Comparison of ENCODE assay signal across 8 cellular contexts in the genomic region with DNA sequence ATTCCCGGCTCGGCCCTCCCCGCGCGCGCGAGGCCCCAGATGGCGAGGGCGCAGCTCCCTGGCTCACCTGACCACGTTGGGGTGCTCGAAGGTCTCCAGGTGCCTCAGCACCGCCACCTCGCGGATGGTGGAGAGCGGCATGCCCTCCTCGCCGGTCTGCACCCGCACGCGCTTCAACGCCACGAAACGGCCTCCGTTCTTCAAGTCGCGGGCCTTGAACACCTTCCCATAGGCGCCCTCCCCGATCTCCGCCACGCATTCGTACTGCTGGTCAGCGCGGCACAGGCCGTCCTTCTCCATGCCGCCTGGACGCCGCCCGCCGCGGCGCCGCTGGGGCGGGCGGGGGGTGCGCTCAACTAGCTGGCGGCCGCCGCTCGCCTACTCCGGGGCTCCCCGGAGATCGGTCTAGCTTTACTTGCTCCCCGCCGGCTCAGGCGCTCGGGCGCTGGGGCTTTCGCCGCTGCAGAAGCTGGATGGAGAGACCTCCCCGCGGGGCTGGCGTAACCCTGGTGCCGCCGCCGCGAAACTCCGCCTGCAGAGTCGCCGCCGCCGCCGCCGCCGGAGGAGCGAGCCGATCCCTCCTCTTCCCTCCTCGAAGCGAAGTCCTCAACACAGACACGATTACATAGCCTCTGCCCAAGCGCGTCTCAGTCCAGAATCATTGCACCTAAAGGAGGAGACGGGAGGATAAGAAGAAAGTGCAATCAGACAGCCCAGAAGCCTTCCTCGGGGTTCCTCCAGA. TPM values are rescaled to one million over a fixed set of nuclear protein-coding genes. Genes with fewer than 3 reads are reported as not detected.
DNase-seq lines count a peak whose midpoint lies in the region; ATAC-seq and TF ChIP-seq lines count a peak whose summit lies in the region.

No MANE protein-coding gene starts in this region.

- H2BK120ac ChIP-seq in mesenchymal stem cell (ENCODE audit: low read depth, low read length): peak overlapping the region; percentile 29

- ATAC-seq in HG03378 (IDR thresholded peaks at IDR 0.05; ENCODE audit: unreplicated experiment): peak; percentile 47

- H3K4me3 ChIP-seq in BLaER1 (peak overlapping the region; percentile 83), ectodermal cell (ENCODE audit: insufficient read depth, low read depth, low read length) (peak overlapping the region; percentile 74), mesenchymal stem cell (ENCODE audit: insufficient read depth in 1 of 2, low read depth in 1 of 2, low read length in 2 of 2) (peak overlapping the region; percentile 95 to 99)

- H3K27ac ChIP-seq in BLaER1: peak overlapping the region; percentile 77
- peak overlapping the region; percentile 54 for H3K27ac ChIP-seq in ectodermal cell (ENCODE audit: insufficient read depth, low read depth, low read length, poor library complexity, severe bottlenecking)
- H3K27ac ChIP-seq in mesenchymal stem cell (ENCODE audit: low read length, poor library complexity, severe bottlenecking): peak overlapping the region; percentile 92

- no peak overlapping the region for H2AK5ac ChIP-seq in mesenchymal stem cell (ENCODE audit: low read length, severe bottlenecking)

- H3K36me3 ChIP-seq in BLaER1 (no peaks in the 10 kb centered on the region), ectodermal cell (ENCODE audit: control insufficient read depth, insufficient read depth, low read length) (no peaks in the 10 kb centered on the region), mesenchymal stem cell (ENCODE audit: control insufficient read depth in 1 of 2, insufficient read depth in 2 of 2, low read depth in 1 of 2, low read length in 2 of 2) (peaks cover 4 to 12% of the 10 kb centered on the region in 2 experiments)

- DNase-seq in NCI-H526 treated with DMSO at 0.1 percent for 48 hours (lab: John Stamatoyannopoulos, UW) (peak; percentile 87), mesenchymal stem cell (peak; percentile 79)
- peak; percentile 92 for DNase-seq in activated CD4-positive, alpha-beta memory T cell treated with anti-CD3 and anti-CD28 coated beads, Interleukin-2, amount 10 ng/mL, durations not matched to agents 7 days and 5 days
- DNase-seq in stimulated activated CD8-positive, alpha-beta memory T cell treated with anti-CD3 and anti-CD28 coated beads, Interleukin-15, amount 100 ng/mL, for 1 hour (ENCODE audit: low read depth): peak; percentile 79

- peak; percentile 38 for TF ChIP-seq POLR2A in GM19099 (IDR thresholded peaks at IDR 0.05; ENCODE audit: extremely low read depth, insufficient read length, low read depth)

- 0% methylated on average over 83 of the region's 83 CpGs for WGBS in ectodermal cell, 2 experiments
- under 1% methylated on average over 55 of the region's 83 CpGs for WGBS in mesenchymal stem cell

- peak overlapping the region; percentile 76 to 93 for H3K18ac ChIP-seq in mesenchymal stem cell (ENCODE audit: low read depth in 1 of 2, low read length in 2 of 2)

- peak overlapping the region; percentile 95 for H3K27ac Mint-ChIP-seq in activated CD4-positive, alpha-beta memory T cell treated with anti-CD3 and anti-CD28 coated beads, Interleukin-2, amount 10 ng/mL, durations not matched to agents 7 days and 5 days

- peak overlapping the region; percentile 70 for H4K91ac ChIP-seq in mesenchymal stem cell (ENCODE audit: low read length)

- H3K4me2 ChIP-seq in BLaER1 (peak overlapping the region; percentile 81), mesenchymal stem cell (ENCODE audit: low read length, poor library complexity, severe bottlenecking) (peak overlapping the region; percentile 81)

- H3K9me3 ChIP-seq in BLaER1: no peaks in the 10 kb centered on the region
- H3K9me3 ChIP-seq in ectodermal cell (ENCODE audit: control insufficient read depth, low read length): no peaks in the 10 kb centered on the region
- no peaks in the 10 kb centered on the region for H3K9me3 ChIP-seq in mesenchymal stem cell (ENCODE audit: control insufficient read depth, low read length)

- H3K4me1 ChIP-seq in BLaER1: peaks cover 34% of the 10 kb centered on the region
- peaks cover 9% of the 10 kb centered on the region for H3K4me1 ChIP-seq in ectodermal cell (ENCODE audit: control insufficient read depth, insufficient read depth, low read length)
- peaks cover 2% of the 10 kb centered on the region for H3K4me1 ChIP-seq in mesenchymal stem cell (ENCODE audit: control insufficient read depth, insufficient read depth, low read depth, low read length)

- H3K23ac ChIP-seq in mesenchymal stem cell (ENCODE audit: low read length in 2 of 2): peak overlapping the region in 1 of 2 experiments; percentile 46

- H3K27me3 Mint-ChIP-seq in activated CD4-positive, alpha-beta memory T cell treated with anti-CD3 and anti-CD28 coated beads, Interleukin-2, amount 10 ng/mL, durations not matched to agents 7 days and 5 days: peaks cover 7% of the 10 kb centered on the region

- H2BK12ac ChIP-seq in mesenchymal stem cell (ENCODE audit: low read length in 2 of 2): peak overlapping the region in 1 of 2 experiments; percentile 82

- H3K9ac ChIP-seq in BLaER1 (peak overlapping the region; percentile 81), mesenchymal stem cell (ENCODE audit: low read length) (peak overlapping the region; percentile 95)

- no peaks in the 10 kb centered on the region for H3K9me3 Mint-ChIP-seq in activated CD4-positive, alpha-beta memory T cell treated with anti-CD3 and anti-CD28 coated beads, Interleukin-2, amount 10 ng/mL, durations not matched to agents 7 days and 5 days

- H3K4ac ChIP-seq in mesenchymal stem cell (ENCODE audit: low read depth in 1 of 2, low read length in 2 of 2): peak overlapping the region; percentile 77 to 83

- peak overlapping the region; percentile 31 for H2BK5ac ChIP-seq in mesenchymal stem cell (ENCODE audit: low read depth, low read length, poor library complexity, severe bottlenecking)

- H3K4me1 Mint-ChIP-seq in activated CD4-positive, alpha-beta memory T cell treated with anti-CD3 and anti-CD28 coated beads, Interleukin-2, amount 10 ng/mL, durations not matched to agents 7 days and 5 days: peaks cover 43% of the 10 kb centered on the region

- H3K27me3 ChIP-seq in BLaER1: peaks cover 88% of the 10 kb centered on the region
- H3K27me3 ChIP-seq in ectodermal cell (ENCODE audit: control insufficient read depth, insufficient read depth, low read length, poor library complexity, severe bottlenecking): peaks cover 62% of the 10 kb centered on the region
- H3K27me3 ChIP-seq in mesenchymal stem cell (ENCODE audit: control insufficient read depth in 1 of 2, insufficient read depth in 1 of 2, low read length in 2 of 2): no peaks in the 10 kb centered on the region

- peak overlapping the region; percentile 18 for H2AFZ ChIP-seq in mesenchymal stem cell (ENCODE audit: low read depth, low read length)

- CTCF ChIA-PET in activated CD4-positive, alpha-beta memory T cell treated with anti-CD3 and anti-CD28 coated beads, Interleukin-2, amount 10 ng/mL, durations not matched to agents 7 days and 5 days (lab: Charles Lee): interaction anchor here (0.6 to 7.2 kb wide), 49 partner anchors 10 to 891 kb away, joined by 3 to 89 read pairs (median 5); a partner anchor contains a TSS

- H4K8ac ChIP-seq in mesenchymal stem cell (ENCODE audit: low read length): peak overlapping the region; percentile 35

- peak overlapping the region in 1 of 2 experiments; percentile 89 for H3K14ac ChIP-seq in mesenchymal stem cell (ENCODE audit: low read length in 2 of 2)

- peaks cover 48% of the 10 kb centered on the region for H3K36me3 Mint-ChIP-seq in activated CD4-positive, alpha-beta memory T cell treated with anti-CD3 and anti-CD28 coated beads, Interleukin-2, amount 10 ng/mL, durations not matched to agents 7 days and 5 days (ENCODE audit: low read depth)

- H4K20me1 ChIP-seq in BLaER1: peaks cover 56% of the 10 kb centered on the region

- peak overlapping the region; percentile 90 for H2BK15ac ChIP-seq in mesenchymal stem cell (ENCODE audit: low read depth, poor library complexity, severe bottlenecking)

- H3K4me3 Mint-ChIP-seq in activated CD4-positive, alpha-beta memory T cell treated with anti-CD3 and anti-CD28 coated beads, Interleukin-2, amount 10 ng/mL, durations not matched to agents 7 days and 5 days: peak overlapping the region; percentile 89

- POLR2A ChIA-PET in activated CD4-positive, alpha-beta memory T cell treated with anti-CD3 and anti-CD28 coated beads, Interleukin-2, amount 10 ng/mL, durations not matched to agents 7 days and 5 days (lab: Charles Lee): interaction anchor here (0.7 to 11.0 kb wide), 25 partner anchors 10 to 285 kb away, joined by 3 to 271 read pairs (median 6); a partner anchor contains a TSS

- no peaks in the 10 kb centered on the region for H3K79me1 ChIP-seq in mesenchymal stem cell (replicated peaks; ENCODE audit: low read length, poor library complexity, severe bottlenecking)

RNA-seq across cellular contexts. Expression of a gene that starts 3.2 kb away (rescaled TPM):
- 100 to 1,000 TPM; 105 TPM for total RNA-seq in activated CD4-positive, alpha-beta memory T cell treated with anti-CD3 and anti-CD28 coated beads, Interleukin-2, amount 10 ng/mL, durations not matched to agents 7 days and 5 days
- 8.4 TPM for polyA plus RNA-seq in ectodermal cell (2013, experiment 1 of 4)
- 8.1 TPM for polyA plus RNA-seq in ectodermal cell (2013, experiment 2 of 4)
- polyA plus RNA-seq in ectodermal cell (2013, experiment 3 of 4): 5.0 TPM
- polyA plus RNA-seq in ectodermal cell (2013, experiment 4 of 4): 6.0 TPM
- polyA plus RNA-seq in mesenchymal stem cell (2013, experiment 1 of 2): 14.4 TPM
- 14.4 TPM for polyA plus RNA-seq in mesenchymal stem cell (2013, experiment 2 of 2)

Comparison
In these comparisons a context has a peak if more than half of its experiments do, and no peak if none do; other contexts are left out.
1. Peak in every context shown above with its lines: DNase-seq, ATAC-seq, H3K4me3 ChIP-seq and H3K27ac ChIP-seq.